1 cellular context compared by ENCODE assay signal in genomic region chr4:54784188-54784671, GRCh38.
A peak's percentile ranks its signal among the peaks of the same experiment; 100 is the strongest.
TF ChIP-seq lines count a peak whose summit lies in the region.

No MANE protein-coding gene starts in this region.

TF ChIP-seq in K562, 482 proteins besides CTCF, POLR2A, EP300 and RAD21 (continued from another document and continues in another):
- TF ChIP-seq FOXO4 (CRISPR knock-in tag; IDR thresholded peaks at IDR 0.05) (no peak), NFIC (IDR thresholded peaks at IDR 0.05) (no peak), GABPB2 (CRISPR knock-in tag; conservative IDR thresholded peaks at IDR 0.05) (no peak), LEF1 (IDR thresholded peaks at IDR 0.05) (no peak), PKNOX1 (IDR thresholded peaks at IDR 0.05) (no peak), C11orf30 (IDR thresholded peaks at IDR 0.05; ENCODE audit: low read depth) (peak; percentile 78), SMAD3 (CRISPR knock-in tag; conservative IDR thresholded peaks at IDR 0.05) (no peak), PCBP2 (IDR thresholded peaks at IDR 0.05; ENCODE audit: low read depth, low read length, poor library complexity, severe bottlenecking) (no peak), ZNF354B (CRISPR knock-in tag; IDR thresholded peaks at IDR 0.05) (no peak), DACH1 (IDR thresholded peaks at IDR 0.05; ENCODE audit: partially characterized antibody) (peak; percentile 67), NFE2 (IDR thresholded peaks at IDR 0.05; ENCODE audit: low read depth) (peak; percentile 73), ZNF695 (CRISPR knock-in tag; IDR thresholded peaks at IDR 0.05) (no peak), MYBL2 (IDR thresholded peaks at IDR 0.05; ENCODE audit: low read depth) (no peak), MYBL2 (CRISPR knock-in tag; IDR thresholded peaks at IDR 0.05; ENCODE audit: borderline replicate concordance) (no peak), ZBTB2 (IDR thresholded peaks at IDR 0.05) (no peak), BHLHE40 (IDR thresholded peaks at IDR 0.05; ENCODE audit: low read length) (peak; percentile 93), BRD4 (IDR thresholded peaks at IDR 0.05) (no peak), NEUROD1 (IDR thresholded peaks at IDR 0.05; ENCODE audit: borderline replicate concordance, low read depth, low read length, partially characterized antibody) (no peak), HMG20A (CRISPR knock-in tag; conservative IDR thresholded peaks at IDR 0.05) (no peak), TSC22D4 (tag; IDR thresholded peaks at IDR 0.05) (no peak), MEF2A (IDR thresholded peaks at IDR 0.05; ENCODE audit: control insufficient read depth, low read depth, low read length) (no peak), MED1 (CRISPR knock-in tag; IDR thresholded peaks at IDR 0.05; ENCODE audit: borderline replicate concordance) (no peak), ETS2 (tag; IDR thresholded peaks at IDR 0.05; ENCODE audit: borderline replicate concordance, poor library complexity, severe bottlenecking) (no peak), HLTF (IDR thresholded peaks at IDR 0.05) (no peak), ZNF324 (CRISPR knock-in tag; IDR thresholded peaks at IDR 0.05) (no peak), PRDM10 (IDR thresholded peaks at IDR 0.05; ENCODE audit: partially characterized antibody) (no peak), ZNF134 (CRISPR knock-in tag; conservative IDR thresholded peaks at IDR 0.05) (no peak), NR2C1 (IDR thresholded peaks at IDR 0.05) (no peak), NR2C1 (tag; IDR thresholded peaks at IDR 0.05) (no peak), PTRF (tag; IDR thresholded peaks at IDR 0.05) (no peak), ZNF507 (tag; conservative IDR thresholded peaks at IDR 0.05) (no peak), PHTF2 (CRISPR knock-in tag; IDR thresholded peaks at IDR 0.05) (no peak), ZNF75A (CRISPR knock-in tag; IDR thresholded peaks at IDR 0.05) (no peak), XRCC5 (IDR thresholded peaks at IDR 0.05; ENCODE audit: low read depth, low read length) (no peak), ZNF232 (CRISPR knock-in tag; IDR thresholded peaks at IDR 0.05) (no peak), PPARD (CRISPR knock-in tag; IDR thresholded peaks at IDR 0.05) (no peak), ZBED1 (IDR thresholded peaks at IDR 0.05) (no peak), ELF1 (tag; IDR thresholded peaks at IDR 0.05) (no peak), RUNX1 (IDR thresholded peaks at IDR 0.05; ENCODE audit: low read depth) (no peak), ZNF644 (tag; IDR thresholded peaks at IDR 0.05; ENCODE audit: low read depth) (0 out of 2 replicates have a peak, but pooled peaks have one; percentile 27), ESRRA (IDR thresholded peaks at IDR 0.05; ENCODE audit: borderline replicate concordance, low read depth) (no peak), ELF4 (CRISPR knock-in tag; IDR thresholded peaks at IDR 0.05) (no peak), ZNF280A (IDR thresholded peaks at IDR 0.05; ENCODE audit: low read depth, partially characterized antibody) (no peak), KDM5B (IDR thresholded peaks at IDR 0.05; ENCODE audit: insufficient replicate concordance, low read depth, low read length) (no peak), ZNF445 (CRISPR knock-in tag; IDR thresholded peaks at IDR 0.05; ENCODE audit: low read depth) (no peak), KDM2B (CRISPR knock-in tag; IDR thresholded peaks at IDR 0.05) (no peak), NCOA4 (IDR thresholded peaks at IDR 0.05; ENCODE audit: partially characterized antibody) (no peak), RBFOX2 (IDR thresholded peaks at IDR 0.05; ENCODE audit: low read depth, low read length) (no peak), ZNF436 (CRISPR knock-in tag; IDR thresholded peaks at IDR 0.05) (no peak), ZNF133 (CRISPR knock-in tag; IDR thresholded peaks at IDR 0.05) (no peak), NRF1 (conservative IDR thresholded peaks at IDR 0.05 in 1 of 2, IDR thresholded peaks at IDR 0.05 in 1 of 2) (no peak), ZNF239 (CRISPR knock-in tag; IDR thresholded peaks at IDR 0.05) (no peak), KDM1A (IDR thresholded peaks at IDR 0.05) (no peak), RBM15 (IDR thresholded peaks at IDR 0.05; ENCODE audit: insufficient read depth, low read length) (no peak), MTF1 (CRISPR knock-in tag; IDR thresholded peaks at IDR 0.05; ENCODE audit: borderline replicate concordance) (no peak), MAFF (IDR thresholded peaks at IDR 0.05; ENCODE audit: low read length) (peak; percentile 17; the same call in 1 of the 2 replicates), TOE1 (IDR thresholded peaks at IDR 0.05; ENCODE audit: borderline replicate concordance) (peak; percentile 66; the same call in 1 of the 2 replicates), TOE1 (CRISPR knock-in tag; IDR thresholded peaks at IDR 0.05; ENCODE audit: borderline replicate concordance, low read depth) (no peak), BCOR (IDR thresholded peaks at IDR 0.05) (no peak)
- TF ChIP-seq, protein P1, sequence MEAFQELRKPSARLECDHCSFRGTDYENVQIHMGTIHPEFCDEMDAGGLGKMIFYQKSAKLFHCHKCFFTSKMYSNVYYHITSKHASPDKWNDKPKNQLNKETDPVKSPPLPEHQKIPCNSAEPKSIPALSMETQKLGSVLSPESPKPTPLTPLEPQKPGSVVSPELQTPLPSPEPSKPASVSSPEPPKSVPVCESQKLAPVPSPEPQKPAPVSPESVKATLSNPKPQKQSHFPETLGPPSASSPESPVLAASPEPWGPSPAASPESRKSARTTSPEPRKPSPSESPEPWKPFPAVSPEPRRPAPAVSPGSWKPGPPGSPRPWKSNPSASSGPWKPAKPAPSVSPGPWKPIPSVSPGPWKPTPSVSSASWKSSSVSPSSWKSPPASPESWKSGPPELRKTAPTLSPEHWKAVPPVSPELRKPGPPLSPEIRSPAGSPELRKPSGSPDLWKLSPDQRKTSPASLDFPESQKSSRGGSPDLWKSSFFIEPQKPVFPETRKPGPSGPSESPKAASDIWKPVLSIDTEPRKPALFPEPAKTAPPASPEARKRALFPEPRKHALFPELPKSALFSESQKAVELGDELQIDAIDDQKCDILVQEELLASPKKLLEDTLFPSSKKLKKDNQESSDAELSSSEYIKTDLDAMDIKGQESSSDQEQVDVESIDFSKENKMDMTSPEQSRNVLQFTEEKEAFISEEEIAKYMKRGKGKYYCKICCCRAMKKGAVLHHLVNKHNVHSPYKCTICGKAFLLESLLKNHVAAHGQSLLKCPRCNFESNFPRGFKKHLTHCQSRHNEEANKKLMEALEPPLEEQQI (IDR thresholded peaks at IDR 0.05) = no peak
- TF ChIP-seq, protein P2, sequence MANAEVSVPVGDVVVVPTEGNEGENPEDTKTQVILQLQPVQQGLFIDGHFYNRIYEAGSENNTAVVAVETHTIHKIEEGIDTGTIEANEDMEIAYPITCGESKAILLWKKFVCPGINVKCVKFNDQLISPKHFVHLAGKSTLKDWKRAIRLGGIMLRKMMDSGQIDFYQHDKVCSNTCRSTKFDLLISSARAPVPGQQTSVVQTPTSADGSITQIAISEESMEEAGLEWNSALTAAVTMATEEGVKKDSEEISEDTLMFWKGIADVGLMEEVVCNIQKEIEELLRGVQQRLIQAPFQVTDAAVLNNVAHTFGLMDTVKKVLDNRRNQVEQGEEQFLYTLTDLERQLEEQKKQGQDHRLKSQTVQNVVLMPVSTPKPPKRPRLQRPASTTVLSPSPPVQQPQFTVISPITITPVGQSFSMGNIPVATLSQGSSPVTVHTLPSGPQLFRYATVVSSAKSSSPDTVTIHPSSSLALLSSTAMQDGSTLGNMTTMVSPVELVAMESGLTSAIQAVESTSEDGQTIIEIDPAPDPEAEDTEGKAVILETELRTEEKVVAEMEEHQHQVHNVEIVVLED (CRISPR knock-in tag; IDR thresholded peaks at IDR 0.05) = no peak
- TF ChIP-seq, protein P3, sequence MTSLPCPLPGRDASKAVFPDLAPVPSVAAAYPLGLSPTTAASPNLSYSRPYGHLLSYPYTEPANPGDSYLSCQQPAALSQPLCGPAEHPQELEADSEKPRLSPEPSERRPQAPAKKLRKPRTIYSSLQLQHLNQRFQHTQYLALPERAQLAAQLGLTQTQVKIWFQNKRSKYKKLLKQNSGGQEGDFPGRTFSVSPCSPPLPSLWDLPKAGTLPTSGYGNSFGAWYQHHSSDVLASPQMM (CRISPR knock-in tag; IDR thresholded peaks at IDR 0.05) = no peak
- TF ChIP-seq, protein P4, sequence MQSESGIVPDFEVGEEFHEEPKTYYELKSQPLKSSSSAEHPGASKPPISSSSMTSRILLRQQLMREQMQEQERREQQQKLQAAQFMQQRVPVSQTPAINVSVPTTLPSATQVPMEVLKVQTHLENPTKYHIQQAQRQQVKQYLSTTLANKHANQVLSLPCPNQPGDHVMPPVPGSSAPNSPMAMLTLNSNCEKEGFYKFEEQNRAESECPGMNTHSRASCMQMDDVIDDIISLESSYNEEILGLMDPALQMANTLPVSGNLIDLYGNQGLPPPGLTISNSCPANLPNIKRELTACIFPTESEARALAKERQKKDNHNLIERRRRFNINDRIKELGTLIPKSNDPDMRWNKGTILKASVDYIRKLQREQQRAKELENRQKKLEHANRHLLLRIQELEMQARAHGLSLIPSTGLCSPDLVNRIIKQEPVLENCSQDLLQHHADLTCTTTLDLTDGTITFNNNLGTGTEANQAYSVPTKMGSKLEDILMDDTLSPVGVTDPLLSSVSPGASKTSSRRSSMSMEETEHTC (IDR thresholded peaks at IDR 0.05) = 0 out of 2 replicates have a peak, but pooled peaks have one; percentile 40
